ENCODE assay signal across 1 cellular context in the genomic region with DNA sequence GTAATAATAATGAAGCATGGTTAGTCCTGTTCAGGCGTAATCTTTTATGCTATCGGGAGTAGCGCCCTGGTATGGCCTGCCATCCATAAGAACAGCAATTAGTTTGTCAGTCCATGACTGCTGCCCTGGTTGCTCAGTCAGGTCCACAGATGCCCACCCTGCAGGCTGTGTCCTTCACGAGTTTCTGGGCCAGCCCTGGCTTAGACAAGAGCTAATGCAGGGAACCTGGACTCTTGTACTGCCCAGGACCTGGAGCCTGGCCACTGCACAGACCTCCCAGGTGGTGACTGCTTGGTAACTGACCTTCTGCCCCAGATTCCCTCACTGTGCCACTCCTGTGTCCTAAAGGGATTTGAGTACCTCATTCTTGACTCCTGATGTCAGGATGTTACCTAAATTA.
TF ChIP-seq lines count a peak whose summit lies in the region.

No MANE protein-coding gene starts in this region.

TF ChIP-seq in H1, 55 proteins besides CTCF, POLR2A, EP300 and RAD21 (continued from another document):
- TF ChIP-seq SP1 (IDR thresholded peaks at IDR 0.05; ENCODE audit: low read depth, low read length) (no peak), KDM5A (IDR thresholded peaks at IDR 0.05; ENCODE audit: low read length) (no peak)
